In genomic region chr1:3490046-3490745, GRCh38 we compare ENCODE assay signal across 1 cellular context.
A peak's percentile ranks its signal among the peaks of the same experiment; 100 is the strongest.
TF ChIP-seq lines count a peak whose summit lies in the region.

No MANE protein-coding gene starts in this region.

TF ChIP-seq in HepG2, 621 proteins besides CTCF, POLR2A, EP300 and RAD21:
- TF ChIP-seq AGO2 (optimal IDR thresholded peaks at IDR 0.05; ENCODE audit: low read depth, low read length), result peak; percentile 44
- TF ChIP-seq HNRNPLL (IDR thresholded peaks at IDR 0.05; ENCODE audit: low read depth, low read length, poor library complexity, severe bottlenecking), result peak; percentile 5
- TF ChIP-seq KAT7 (CRISPR knock-in tag; IDR thresholded peaks at IDR 0.05; ENCODE audit: borderline replicate concordance), result no peak
